8 cellular contexts compared by ENCODE assay signal in the genomic region with DNA sequence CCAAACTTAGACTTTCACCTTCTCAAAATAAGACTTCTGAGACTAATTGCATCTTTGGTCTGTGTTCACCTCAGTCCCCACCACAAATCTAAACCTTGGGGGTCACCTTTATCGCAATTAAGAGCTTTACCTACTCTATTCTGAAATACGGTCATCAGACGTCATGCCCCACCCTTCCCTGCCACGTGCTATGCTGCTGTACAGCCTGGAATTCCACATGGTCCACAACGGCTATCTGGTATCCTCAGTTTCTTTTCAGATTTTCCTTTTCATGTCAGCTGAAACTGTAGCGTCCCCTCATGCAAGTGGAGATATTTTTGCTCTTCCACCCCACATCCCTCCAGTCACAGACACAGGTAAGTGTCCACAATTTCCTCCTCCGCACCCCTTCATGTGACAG.
"Had no signal": no experiment of that assay in that cellular context is flagged by ENCODE, and none has a peak within 500 bp of the region (broad histone marks: within the 10 kb centered on the region; RNA-seq: fewer than 3 reads in every experiment).

No MANE protein-coding gene starts in this region.

- DNase-seq: GDM1, GF-D8 had no signal

- ATAC-seq: GM12878 had no signal

- FAIRE-seq: G401.6, GM12878, GM12891, GM12892, GM18507, GM19239 had no signal

- H3K4me3 ChIP-seq: GM12878 had no signal
